Comparison of ENCODE assay signal across 1 cellular context in the genomic region with DNA sequence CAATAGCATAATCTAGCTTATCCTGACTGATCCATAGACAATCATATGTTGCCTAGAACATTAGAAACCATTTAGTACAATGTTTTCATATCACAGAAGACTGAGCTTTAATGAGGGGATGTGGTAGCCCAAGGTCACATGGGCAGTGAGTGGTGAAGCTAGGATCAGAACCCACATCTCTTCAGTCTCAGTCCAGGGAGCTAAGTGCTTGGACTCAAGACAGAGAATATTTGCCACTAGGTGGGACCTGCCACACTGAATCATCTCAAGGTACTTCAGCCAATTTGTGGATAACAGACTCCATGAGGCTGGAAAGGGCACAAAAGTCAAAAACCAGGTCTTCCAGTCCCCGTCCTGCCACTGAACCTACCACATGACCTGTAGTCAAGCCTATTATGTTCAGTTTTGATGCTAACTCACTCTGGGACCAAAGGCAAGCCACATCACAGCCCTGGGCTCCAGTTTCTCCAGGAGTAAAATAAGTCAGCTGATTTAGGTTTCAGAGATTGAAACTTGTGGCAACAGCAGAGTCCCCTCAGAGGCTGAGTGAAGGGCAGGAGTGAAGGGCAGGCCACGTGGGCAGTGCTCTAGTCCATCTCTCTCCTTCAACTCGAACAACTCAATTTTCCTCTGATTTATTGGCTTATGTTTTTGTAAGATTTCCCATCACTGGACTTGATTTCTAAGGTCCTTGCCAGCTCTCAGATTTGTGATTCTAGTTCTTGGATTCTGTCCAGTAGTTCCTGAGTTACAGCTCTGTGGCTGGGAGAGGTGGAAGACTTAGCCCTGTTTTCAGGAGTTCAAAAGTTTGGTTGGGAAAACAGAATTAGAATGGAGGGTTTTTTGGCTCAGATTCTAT.
TF ChIP-seq lines count a peak whose summit lies in the region.

No MANE protein-coding gene starts in this region.

TF ChIP-seq in GM23338, 12 proteins besides CTCF, POLR2A, EP300 and RAD21 (continued from another document):
- TF ChIP-seq ZNF462 (CRISPR knock-in tag; IDR thresholded peaks at IDR 0.05) = no peak
- no peak for TF ChIP-seq EZH2phosphoT487 (IDR thresholded peaks at IDR 0.05; ENCODE audit: unreplicated experiment)
- TF ChIP-seq, protein P1, sequence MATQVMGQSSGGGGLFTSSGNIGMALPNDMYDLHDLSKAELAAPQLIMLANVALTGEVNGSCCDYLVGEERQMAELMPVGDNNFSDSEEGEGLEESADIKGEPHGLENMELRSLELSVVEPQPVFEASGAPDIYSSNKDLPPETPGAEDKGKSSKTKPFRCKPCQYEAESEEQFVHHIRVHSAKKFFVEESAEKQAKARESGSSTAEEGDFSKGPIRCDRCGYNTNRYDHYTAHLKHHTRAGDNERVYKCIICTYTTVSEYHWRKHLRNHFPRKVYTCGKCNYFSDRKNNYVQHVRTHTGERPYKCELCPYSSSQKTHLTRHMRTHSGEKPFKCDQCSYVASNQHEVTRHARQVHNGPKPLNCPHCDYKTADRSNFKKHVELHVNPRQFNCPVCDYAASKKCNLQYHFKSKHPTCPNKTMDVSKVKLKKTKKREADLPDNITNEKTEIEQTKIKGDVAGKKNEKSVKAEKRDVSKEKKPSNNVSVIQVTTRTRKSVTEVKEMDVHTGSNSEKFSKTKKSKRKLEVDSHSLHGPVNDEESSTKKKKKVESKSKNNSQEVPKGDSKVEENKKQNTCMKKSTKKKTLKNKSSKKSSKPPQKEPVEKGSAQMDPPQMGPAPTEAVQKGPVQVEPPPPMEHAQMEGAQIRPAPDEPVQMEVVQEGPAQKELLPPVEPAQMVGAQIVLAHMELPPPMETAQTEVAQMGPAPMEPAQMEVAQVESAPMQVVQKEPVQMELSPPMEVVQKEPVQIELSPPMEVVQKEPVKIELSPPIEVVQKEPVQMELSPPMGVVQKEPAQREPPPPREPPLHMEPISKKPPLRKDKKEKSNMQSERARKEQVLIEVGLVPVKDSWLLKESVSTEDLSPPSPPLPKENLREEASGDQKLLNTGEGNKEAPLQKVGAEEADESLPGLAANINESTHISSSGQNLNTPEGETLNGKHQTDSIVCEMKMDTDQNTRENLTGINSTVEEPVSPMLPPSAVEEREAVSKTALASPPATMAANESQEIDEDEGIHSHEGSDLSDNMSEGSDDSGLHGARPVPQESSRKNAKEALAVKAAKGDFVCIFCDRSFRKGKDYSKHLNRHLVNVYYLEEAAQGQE (IDR thresholded peaks at IDR 0.05; ENCODE audit: unreplicated experiment) = no peak
- no peak for TF ChIP-seq ZNF331 (CRISPR knock-in tag; IDR thresholded peaks at IDR 0.05; ENCODE audit: low read depth)
- TF ChIP-seq ETS1 (IDR thresholded peaks at IDR 0.05) = no peak
- TF ChIP-seq POLR2AphosphoS5 (IDR thresholded peaks at IDR 0.05; ENCODE audit: low read depth) = no peak
- no peak for TF ChIP-seq EZH2 (IDR thresholded peaks at IDR 0.05; ENCODE audit: low read depth, unreplicated experiment)
- TF ChIP-seq STAT1 (IDR thresholded peaks at IDR 0.05; ENCODE audit: unreplicated experiment) = no peak
- no peak for TF ChIP-seq CREB1 (CRISPR knock-in tag; IDR thresholded peaks at IDR 0.05; ENCODE audit: low read depth)
